8 cellular contexts compared by ENCODE assay signal in genomic region chr18:63177822-63178525, GRCh38.
DNase-seq lines count a peak whose midpoint lies in the region; ATAC-seq, FAIRE-seq and TF ChIP-seq lines count a peak whose summit lies in the region.

No MANE protein-coding gene starts in this region.

- peak; percentile 64 for FAIRE-seq in GM12892 (lab: Jason Lieb, UNC)

- ATAC-seq in GM18519 (IDR thresholded peaks at IDR 0.05; ENCODE audit: low FRiP score, unreplicated experiment) (no peak), HG03139 (IDR thresholded peaks at IDR 0.05; ENCODE audit: unreplicated experiment) (no peak)

- no peak for TF ChIP-seq POLR2A in GM12892 (IDR thresholded peaks at IDR 0.05; ENCODE audit: low read depth, low read length)

- DNase-seq in GM12892 (ENCODE audit: insufficient read length) (no peak), NCI-H526 treated with DMSO at 0.1 percent for 48 hours (lab: John Stamatoyannopoulos, UW) (peak; percentile 87), fibroblast of the conjunctiva (ENCODE audit: low read depth) (peak; percentile 16), skeletal muscle cell (ENCODE audit: low read depth) (peak; percentile 25), NCI-H2029 (lab: John Stamatoyannopoulos, UW) (no peak), HUDEP-2 (lab: John Stamatoyannopoulos, UW; ENCODE audit: unreplicated experiment in 76 of 76) (no peak)

- H3K4me3 ChIP-seq in skeletal muscle cell (ENCODE audit: low read depth, low read length), result peak overlapping the region; percentile 10

Comparison
In these comparisons a context has a peak if more than half of its experiments do, and no peak if none do; other contexts are left out.
1. DNase-seq: peak in NCI-H526 treated with DMSO at 0.1 percent for 48 hours (single experiment), fibroblast of the conjunctiva (single experiment) and skeletal muscle cell (single experiment); none in GM12892 (single experiment), NCI-H2029 (single experiment) and HUDEP-2 (0 of 76).